Comparison of ENCODE assay signal across 9 cellular contexts in genomic region chrX:155966876-155967275, GRCh38. TPM values are rescaled to one million over a fixed set of nuclear protein-coding genes. Genes with fewer than 3 reads are reported as not detected.
DNase-seq lines count a peak whose midpoint lies in the region; ATAC-seq and TF ChIP-seq lines count a peak whose summit lies in the region.
"Had no signal": no experiment of that assay in that cellular context is flagged by ENCODE, and none has a peak within 500 bp of the region (broad histone marks: within the 10 kb centered on the region; RNA-seq: fewer than 3 reads in every experiment).

No MANE protein-coding gene starts in this region.

- H3K79me2 ChIP-seq in OCI-LY1 (ENCODE audit: insufficient read depth, low read length) (no peaks in the 10 kb centered on the region), neural progenitor cell (ENCODE audit: low read depth) (no peaks in the 10 kb centered on the region)

- H3K36me3 Mint-ChIP-seq in neural progenitor cell = no peaks in the 10 kb centered on the region

- H3K4me3 Mint-ChIP-seq in neural progenitor cell = no peak overlapping the region

- H3K9me3 ChIP-seq in OCI-LY1 (ENCODE audit: low read length) (no peaks in the 10 kb centered on the region), neural progenitor cell (ENCODE audit: low read depth) (peaks cover 3% of the 10 kb centered on the region)

- H3K4me1 Mint-ChIP-seq in neural progenitor cell = no peaks in the 10 kb centered on the region

- H3K27me3 ChIP-seq in OCI-LY1 (ENCODE audit: insufficient read depth, low read length) (no peaks in the 10 kb centered on the region), neural progenitor cell (no peaks in the 10 kb centered on the region)

- no peaks in the 10 kb centered on the region for H3F3A ChIP-seq in OCI-LY1 (ENCODE audit: insufficient read depth, low read length)
- H3F3A ChIP-seq in neural progenitor cell (ENCODE audit: low read depth) = no peaks in the 10 kb centered on the region

- H3K36me3 ChIP-seq in OCI-LY1 (ENCODE audit: insufficient read depth, low read length) (no peaks in the 10 kb centered on the region), neural progenitor cell (no peaks in the 10 kb centered on the region)

- H2AFZ ChIP-seq in OCI-LY1 (ENCODE audit: low read length) (no peak overlapping the region), neural progenitor cell (replicated peaks) (no peak overlapping the region)

- no peaks in the 10 kb centered on the region for H4K20me1 ChIP-seq in OCI-LY1 (ENCODE audit: insufficient read depth, low read length)
- no peaks in the 10 kb centered on the region for H4K20me1 ChIP-seq in neural progenitor cell (ENCODE audit: low read depth)

- H3K27ac Mint-ChIP-seq in neural progenitor cell = no peak overlapping the region

- H3K9me3 Mint-ChIP-seq in neural progenitor cell = peaks cover 13% of the 10 kb centered on the region

- in situ Hi-C loops in astrocyte of the spinal cord (cut with HindIII; ENCODE audit: low sequenced_read_pairs) = no loop called here

- peaks cover 6% of the 10 kb centered on the region for H3K27me3 Mint-ChIP-seq in neural progenitor cell (ENCODE audit: insufficient read depth, low read depth)

- DNase-seq in NCI-H146 (lab: John Stamatoyannopoulos, UW) (peak; percentile 19), NCI-H146 treated with DMSO at 0.1 percent for 48 hours (lab: John Stamatoyannopoulos, UW; ENCODE audit: unreplicated experiment) (no peak), astrocyte of the spinal cord (ENCODE audit: low read depth, low spot score) (no peak), neural progenitor cell (ENCODE audit: low spot score) (peak; percentile 67)
- DNase-seq in effector CD4-positive, alpha-beta T cell = no peak

- no peaks in the 10 kb centered on the region for H3K9me2 ChIP-seq in OCI-LY1 (ENCODE audit: low read depth, low read length)

- TF ChIP-seq CTCF in OCI-LY1 (IDR thresholded peaks at IDR 0.05; ENCODE audit: low read length) = peak; percentile 97
- peak; percentile 3 for TF ChIP-seq CTCF in astrocyte of the spinal cord (IDR thresholded peaks at IDR 0.05; ENCODE audit: low read depth, low read length)
- TF ChIP-seq CTCF in neural progenitor cell (IDR thresholded peaks at IDR 0.05) = peak; percentile 60

- no peak overlapping the region for H3K9ac ChIP-seq in OCI-LY1 (ENCODE audit: low read length)
- H3K9ac ChIP-seq in neural progenitor cell = no peak overlapping the region

- H3K27ac ChIP-seq in OCI-LY1 (ENCODE audit: low read depth, low read length, poor library complexity, severe bottlenecking) = no peak overlapping the region
- H3K27ac ChIP-seq in neural progenitor cell = no peak overlapping the region

- H3K4me2 ChIP-seq in OCI-LY1 (ENCODE audit: low read length) = no peak overlapping the region
- H3K4me2 ChIP-seq in neural progenitor cell = no peak overlapping the region

- H3K4me1 ChIP-seq in OCI-LY1 (ENCODE audit: insufficient read depth, low read length, severe bottlenecking) (no peaks in the 10 kb centered on the region), neural progenitor cell (no peaks in the 10 kb centered on the region)

- ATAC-seq in HG03280 (IDR thresholded peaks at IDR 0.05; ENCODE audit: unreplicated experiment) (peak; percentile 77), GM19452 (IDR thresholded peaks at IDR 0.05; ENCODE audit: unreplicated experiment) (no peak)

- H3K4me3 ChIP-seq in OCI-LY1 (ENCODE audit: low read depth, low read length, poor library complexity, severe bottlenecking) = no peak overlapping the region
- H3K4me3 ChIP-seq in astrocyte of the spinal cord (ENCODE audit: low read depth, low read length) = no peak overlapping the region
- no peak overlapping the region for H3K4me3 ChIP-seq in neural progenitor cell

RNA-seq across cellular contexts. Expression of gene IL9R, which starts 30.6 kb away (rescaled TPM):
- total RNA-seq in neural progenitor cell (ENCODE audit: low replicate concordance) = 0.25 TPM in 1 of 2 replicates, not detected in the other
- total RNA-seq: renal cortical epithelial cell had no signal

Comparison
In these comparisons a context has a peak if more than half of its experiments do, and no peak if none do; other contexts are left out.
1. DNase-seq: peak in NCI-H146 (single experiment) and neural progenitor cell (single experiment); none in NCI-H146 treated with DMSO at 0.1 percent for 48 hours (single experiment), astrocyte of the spinal cord (single experiment) and effector CD4-positive, alpha-beta T cell (single experiment).
2. CTCF ChIP-seq: peak in every context shown above with its lines; median percentile 97 in OCI-LY1; 60 in neural progenitor cell; 3 in astrocyte of the spinal cord.